Comparison of ENCODE assay signal across 1 cellular context in genomic region chr19:50430888-50431342, GRCh38.
TF ChIP-seq lines count a peak whose summit lies in the region.

No MANE protein-coding gene starts in this region.

TF ChIP-seq in H1, 55 proteins besides CTCF, POLR2A, EP300 and RAD21:
- no peak for TF ChIP-seq ZNF274 (IDR thresholded peaks at IDR 0.05; ENCODE audit: borderline replicate concordance, extremely low read depth, low read length)
- TF ChIP-seq SIRT6 (IDR thresholded peaks at IDR 0.05; ENCODE audit: low read length): no peak
- TF ChIP-seq SRF (IDR thresholded peaks at IDR 0.05; ENCODE audit: low read depth, low read length): no peak
- TF ChIP-seq CBX5 (IDR thresholded peaks at IDR 0.05; ENCODE audit: low read depth, low read length): no peak
- no peak for TF ChIP-seq SIN3A (conservative IDR thresholded peaks at IDR 0.05 in 1 of 2, IDR thresholded peaks at IDR 0.05 in 1 of 2; ENCODE audit: low read depth in 1 of 2, low read length in 2 of 2)
- TF ChIP-seq CREB1 (IDR thresholded peaks at IDR 0.05): no peak
- TF ChIP-seq TCF12 (IDR thresholded peaks at IDR 0.05; ENCODE audit: low read depth, low read length): no peak
- TF ChIP-seq, protein P1, sequence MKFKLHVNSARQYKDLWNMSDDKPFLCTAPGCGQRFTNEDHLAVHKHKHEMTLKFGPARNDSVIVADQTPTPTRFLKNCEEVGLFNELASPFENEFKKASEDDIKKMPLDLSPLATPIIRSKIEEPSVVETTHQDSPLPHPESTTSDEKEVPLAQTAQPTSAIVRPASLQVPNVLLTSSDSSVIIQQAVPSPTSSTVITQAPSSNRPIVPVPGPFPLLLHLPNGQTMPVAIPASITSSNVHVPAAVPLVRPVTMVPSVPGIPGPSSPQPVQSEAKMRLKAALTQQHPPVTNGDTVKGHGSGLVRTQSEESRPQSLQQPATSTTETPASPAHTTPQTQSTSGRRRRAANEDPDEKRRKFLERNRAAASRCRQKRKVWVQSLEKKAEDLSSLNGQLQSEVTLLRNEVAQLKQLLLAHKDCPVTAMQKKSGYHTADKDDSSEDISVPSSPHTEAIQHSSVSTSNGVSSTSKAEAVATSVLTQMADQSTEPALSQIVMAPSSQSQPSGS (IDR thresholded peaks at IDR 0.05; ENCODE audit: low read length): no peak
- no peak for TF ChIP-seq CEBPB (IDR thresholded peaks at IDR 0.05; ENCODE audit: low read depth, low read length)
TF ChIP-seq in H1: peak in this region for 0.
